In genomic region chr6:9388596-9388995, GRCh38 we compare ENCODE assay signal across 21 cellular contexts.
"Had no signal": no experiment of that assay in that cellular context is flagged by ENCODE, and none has a peak within 500 bp of the region (broad histone marks: within the 10 kb centered on the region; RNA-seq: fewer than 3 reads in every experiment).

No MANE protein-coding gene starts in this region.

- H3K4me1 ChIP-seq: gastroesophageal sphincter, left ventricle myocardium inferior, spleen, suprapubic skin, tibial artery, upper lobe of right lung had no signal

- H3K27me3 ChIP-seq: gastroesophageal sphincter, hepatocyte, spleen, suprapubic skin, tibial artery had no signal

- H3K4me3 ChIP-seq: gastroesophageal sphincter, hepatocyte, left ventricle myocardium inferior, mucosa of descending colon, spleen, suprapubic skin, tibial artery, upper lobe of right lung had no signal

- H3K9me3 ChIP-seq: gastroesophageal sphincter, left ventricle myocardium inferior, mucosa of descending colon, spleen, suprapubic skin, tibial artery, upper lobe of right lung had no signal

- H2AFZ ChIP-seq: hepatocyte had no signal

- DNase-seq: activated CD4-positive, alpha-beta T cell treated with anti-CD3 and anti-CD28 coated beads, Interleukin-2, amount 10 ng/mL, durations not matched to agents 7 days and 5 days; activated CD4-positive, CD25-positive, alpha-beta regulatory T cell treated with anti-CD3 and anti-CD28 coated beads, Interleukin-2, amount 50 U/mL, for 72 hours; activated CD8-positive, alpha-beta T cell treated with anti-CD3 and anti-CD28 coated beads for 36 hours; activated naive CD8-positive, alpha-beta T cell treated with anti-CD3 and anti-CD28 coated beads, Interleukin-2, amount 50 U/mL, for 24 hours; activated T-cell treated with anti-CD3 and anti-CD28 coated beads, Interleukin-2, amount 50 U/mL, for 48 hours; amygdala; central memory CD4-positive, alpha-beta T cell; islet precursor cell; left ventricle myocardium inferior; mucosa of descending colon; posterior cingulate gyrus; right cardiac atrium; spleen; stimulated activated naive CD4-positive, alpha-beta T cell; tibial artery; upper lobe of right lung had no signal

- H3K79me2 ChIP-seq: hepatocyte had no signal

- H3K4me2 ChIP-seq: hepatocyte had no signal

- H3K36me3 ChIP-seq: gastroesophageal sphincter, left ventricle myocardium inferior, spleen, suprapubic skin, tibial artery, upper lobe of right lung had no signal

- H3K27ac ChIP-seq: gastroesophageal sphincter, hepatocyte, left ventricle myocardium inferior, spleen, suprapubic skin, tibial artery, upper lobe of right lung had no signal

- ATAC-seq: activated CD8-positive, alpha-beta T cell treated with anti-CD3 and anti-CD28 coated beads for 36 hours; activated naive CD8-positive, alpha-beta T cell treated with anti-CD3 and anti-CD28 coated beads, Interleukin-2, amount 50 U/mL, for 24 hours; gastroesophageal sphincter; mucosa of descending colon; natural killer cell treated with Interleukin-12 subunit alpha and Interleukin-12 subunit beta and Interleukin-15 and Interleukin-18, amount 100 ng/mL, for 72 hours; right cardiac atrium; upper lobe of right lung had no signal

- FAIRE-seq: endothelial cell of umbilical vein had no signal
